Comparison of ENCODE assay signal across 8 cellular contexts in genomic region chr1:3652538-3653285, GRCh38. TPM values are rescaled to one million over a fixed set of nuclear protein-coding genes. Genes with fewer than 3 reads are reported as not detected.
A peak's percentile ranks its signal among the peaks of the same experiment; 100 is the strongest.
DNase-seq lines count a peak whose midpoint lies in the region; ATAC-seq and TF ChIP-seq lines count a peak whose summit lies in the region.

No MANE protein-coding gene starts in this region.

- H3K9me3 ChIP-seq in heart left ventricle (no peaks in the 10 kb centered on the region), iPS-18a (ENCODE audit: control insufficient read depth, low read depth, low read length) (no peaks in the 10 kb centered on the region)

- peaks cover 0 to 3% (median 0%) of the 10 kb centered on the region in 9 donors for H3K36me3 ChIP-seq in heart left ventricle
- H3K36me3 ChIP-seq in iPS-18a (ENCODE audit: control insufficient read depth, low read depth, low read length), result no peaks in the 10 kb centered on the region
- no peaks in the 10 kb centered on the region for H3K36me3 ChIP-seq in urinary bladder (ENCODE audit: insufficient read depth)

- H3K4me1 ChIP-seq in heart left ventricle (peaks cover 6 to 48% (median 30%) of the 10 kb centered on the region in 12 donors), iPS-18a (ENCODE audit: control insufficient read depth, low read depth, low read length) (peaks cover 4% of the 10 kb centered on the region), urinary bladder (ENCODE audit: insufficient read depth) (no peaks in the 10 kb centered on the region)

- H3K27ac ChIP-seq in heart left ventricle (no peak overlapping the region), iPS-18a (ENCODE audit: low read length) (no peak overlapping the region), urinary bladder (ENCODE audit: low read depth) (no peak overlapping the region)

- peak overlapping the region in 1 of 2 donors; percentile 51 for H3K4me3 Mint-ChIP-seq in stimulated activated naive CD8-positive, alpha-beta T cell treated with anti-CD3 and anti-CD28 coated beads, Interleukin-15, amount 100 ng/mL, for 72 hours

- peaks cover 68% of the 10 kb centered on the region for H3K27me3 Mint-ChIP-seq in stimulated activated naive CD8-positive, alpha-beta T cell treated with anti-CD3 and anti-CD28 coated beads, Interleukin-15, amount 100 ng/mL, for 72 hours

- peaks cover 49% of the 10 kb centered on the region for H3K4me1 Mint-ChIP-seq in stimulated activated naive CD8-positive, alpha-beta T cell treated with anti-CD3 and anti-CD28 coated beads, Interleukin-15, amount 100 ng/mL, for 72 hours

- H3K27me3 ChIP-seq in heart left ventricle (peaks cover 26 to 64% (median 34%) of the 10 kb centered on the region in 9 donors), iPS-18a (ENCODE audit: control insufficient read depth, insufficient read depth, low read length) (peaks cover 84% of the 10 kb centered on the region)

- H3K27ac Mint-ChIP-seq in stimulated activated naive CD8-positive, alpha-beta T cell treated with anti-CD3 and anti-CD28 coated beads, Interleukin-15, amount 100 ng/mL, for 72 hours, result no peak overlapping the region

- in situ Hi-C loops in GM13976 (cut with MboI; ENCODE audit: low sequenced_read_pairs, unreplicated experiment), result no loop called here

- H3K9ac ChIP-seq in iPS-18a (ENCODE audit: low read length), result no peak overlapping the region

- TF ChIP-seq CTCF in heart left ventricle (IDR thresholded peaks at IDR 0.05) (no peak), GM13976 (IDR thresholded peaks at IDR 0.05; ENCODE audit: borderline replicate concordance, control extremely low read depth, extremely low read depth, insufficient read depth, missing control alignments) (no peak)

- intact Hi-C loops in heart left ventricle (cut with DNase I), result no loop called here
- intact Hi-C loops in left ventricle myocardium superior (cut with micrococcal nuclease), result no loop called here

- WGBS in heart left ventricle, 4 donors, result 8 to 21% (median 13%) methylated on average over 20 to 70 of the region's 70 CpGs
- WGBS in urinary bladder, result 2% methylated on average over 70 of the region's 70 CpGs

- H3K9me3 Mint-ChIP-seq in stimulated activated naive CD8-positive, alpha-beta T cell treated with anti-CD3 and anti-CD28 coated beads, Interleukin-15, amount 100 ng/mL, for 72 hours, result no peaks in the 10 kb centered on the region

- ATAC-seq in heart left ventricle (no peak), left ventricle myocardium superior (no peak)
- ATAC-seq in stimulated activated naive CD8-positive, alpha-beta T cell treated with anti-CD3 and anti-CD28 coated beads, Interleukin-15, amount 100 ng/mL, for 72 hours, result no peak

- no peak for TF ChIP-seq POLR2A in heart left ventricle (IDR thresholded peaks at IDR 0.05)

- H3K4me3 ChIP-seq in heart left ventricle, result peak overlapping the region in 11 of 12 donors; percentile 16 to 91 (median 44)
- H3K4me3 ChIP-seq in iPS-18a (ENCODE audit: low read length), result peak overlapping the region; percentile 50
- peak overlapping the region; percentile 41 for H3K4me3 ChIP-seq in urinary bladder (ENCODE audit: low read depth, low read length)

- DNase-seq in heart left ventricle (peak in 1 of 5 donors; percentile 24), left ventricle myocardium superior (no peak), NCI-H526 treated with DMSO at 0.1 percent for 48 hours (lab: John Stamatoyannopoulos, UW) (peak; percentile 44), cerebellar nuclear complex (lab: John Stamatoyannopoulos, UW) (no peak), GM13976 (ENCODE audit: low spot score) (no peak)
- DNase-seq in stimulated activated naive CD8-positive, alpha-beta T cell treated with anti-CD3 and anti-CD28 coated beads, Interleukin-15, amount 100 ng/mL, for 72 hours, result no peak

RNA-seq across cellular contexts. Expression of gene TP73, which starts 0.4 kb away (rescaled TPM):
- total RNA-seq in heart left ventricle (under 1 TPM in 3 of 9 donors, not detected in 6; 0.15 to 0.53 (median 0.19) TPM), left ventricle myocardium superior (0.05 TPM), urinary bladder (0.63 TPM)
- polyA plus RNA-seq in heart left ventricle (under 1 TPM; 0.01 to 0.11 TPM), urinary bladder (0.09 TPM)

RNA-seq across cellular contexts. Expression of gene WRAP73, which starts 2.8 kb away (rescaled TPM):
- total RNA-seq in heart left ventricle (10 to 100 TPM in 6 of 9 donors, 1 to 10 TPM in 3; 8.5 to 21.6 (median 11.3) TPM), left ventricle myocardium superior (12.5 TPM), urinary bladder (8.1 TPM)
- polyA plus RNA-seq in heart left ventricle (10 to 100 TPM in 1 of 2 donors, 1 to 10 TPM in 1; 9.3 to 18.0 TPM), urinary bladder (21.2 TPM)

RNA-seq across cellular contexts. Expression of gene TPRG1L, which starts 27.9 kb away (rescaled TPM):
- total RNA-seq in heart left ventricle (10 to 100 TPM; 32.0 to 58.0 (median 48.8) TPM), left ventricle myocardium superior (48.6 TPM), urinary bladder (22.9 TPM)
- polyA plus RNA-seq in heart left ventricle (10 to 100 TPM; 24.2 to 48.8 TPM), urinary bladder (60.8 TPM)

RNA-seq across cellular contexts. Expression of gene MEGF6, which starts 41.4 kb away (rescaled TPM):
- total RNA-seq in heart left ventricle (10 to 100 TPM in 2 of 9 donors, 1 to 10 TPM in 7; 1.9 to 16.2 (median 5.9) TPM), left ventricle myocardium superior (11.6 TPM), urinary bladder (14.5 TPM)
- polyA plus RNA-seq in heart left ventricle (1 to 10 TPM; 2.0 to 4.3 TPM), urinary bladder (23.5 TPM)
